14 cellular contexts compared by ENCODE assay signal in the genomic region with DNA sequence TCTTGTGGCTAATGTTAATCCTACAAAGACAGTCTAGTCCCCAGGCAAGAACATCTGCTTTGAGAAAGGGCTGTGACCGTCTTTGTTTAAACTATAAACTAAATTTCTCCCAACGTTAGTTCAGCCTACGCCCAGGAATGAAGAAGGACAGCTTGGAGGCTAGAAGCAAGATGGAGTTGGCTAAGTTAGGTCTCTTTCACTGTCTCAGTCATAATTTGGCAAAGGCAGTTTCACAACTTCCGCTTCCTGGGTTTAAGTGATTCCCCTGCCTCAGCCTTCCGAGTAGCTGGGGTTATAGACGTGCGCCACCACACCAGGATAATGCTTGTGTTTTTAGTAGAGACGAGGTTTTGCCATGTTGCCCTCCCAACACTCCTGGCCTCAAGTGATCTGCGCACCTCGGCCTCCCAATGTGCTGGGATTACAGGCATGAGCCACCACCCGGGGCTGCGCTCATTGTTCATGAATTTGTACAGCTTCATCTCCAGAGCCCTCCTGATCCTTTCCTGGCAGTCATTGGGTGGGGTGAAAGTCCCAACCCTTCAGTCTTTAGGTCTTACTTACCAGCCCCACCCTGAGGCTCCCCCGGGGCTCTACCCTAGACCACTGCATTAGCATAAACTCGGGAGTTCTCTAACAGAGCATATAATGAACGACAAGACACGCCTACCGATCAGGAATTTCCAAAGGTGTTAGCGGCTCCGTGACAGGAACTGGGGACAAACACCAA. TPM values are rescaled to one million over a fixed set of nuclear protein-coding genes. Genes with fewer than 3 reads are reported as not detected.
DNase-seq lines count a peak whose midpoint lies in the region; ATAC-seq and TF ChIP-seq lines count a peak whose summit lies in the region.
"Had no signal": no experiment of that assay in that cellular context is flagged by ENCODE, and none has a peak within 500 bp of the region (broad histone marks: within the 10 kb centered on the region; RNA-seq: fewer than 3 reads in every experiment).

No MANE protein-coding gene starts in this region.

- no peaks in the 10 kb centered on the region for H3K9me3 ChIP-seq in CD4-positive, alpha-beta T cell (ENCODE audit: control insufficient read depth, low read length)
- H3K9me3 ChIP-seq in PC-3 (ENCODE audit: low read length), result no peaks in the 10 kb centered on the region
- H3K9me3 ChIP-seq: prostate gland had no signal

- DNase-seq in CD4-positive, alpha-beta T cell, result no peak
- DNase-seq in H7 (peak; percentile 39), PC-3 (no peak), fibroblast of pulmonary artery (ENCODE audit: low read depth) (peak; percentile 17), kidney glomerular epithelial cell (lab: John Stamatoyannopoulos, UW) (no peak)
- DNase-seq: activated effector memory CD4-positive, alpha-beta T cell treated with anti-CD3 and anti-CD28 coated beads, Interleukin-2, amount 50 U/mL, for 16 hours; KG1; midbrain; NCI-H2081 treated with DMSO at 0.1 percent for 48 hours had no signal

- no peak overlapping the region for H3K4me2 ChIP-seq in PC-3 (ENCODE audit: low read length)

- no peaks in the 10 kb centered on the region for H3K4me1 Mint-ChIP-seq in CD4-positive, alpha-beta T cell (ENCODE audit: low read depth)

- no peaks in the 10 kb centered on the region for H3K4me1 ChIP-seq in PC-3 (ENCODE audit: insufficient read depth, low read length)
- H3K4me1 ChIP-seq: prostate gland had no signal

- POLR2A ChIA-PET in CD4-positive, alpha-beta T cell (lab: Charles Lee), result interaction anchor here (2.1 kb wide), 1 partner anchor 14 kb away, joined by 6 read pairs; no protein-coding TSS in a partner anchor
- POLR2A ChIA-PET in PC-3 (lab: Charles Lee; ENCODE audit: unreplicated experiment), result interaction anchor here (0.7 kb wide), 1 partner anchor 20 kb away, joined by 4 read pairs; no protein-coding TSS in a partner anchor

- TSS peak; percentile 6 for BruUV-seq in PC-3 (replicated peaks; lab: Mats Ljungman, UMichigan)

- H2AFZ ChIP-seq in PC-3 (ENCODE audit: low read length), result no peak overlapping the region

- no peaks in the 10 kb centered on the region for H3K9me2 ChIP-seq in PC-3 (replicated peaks; ENCODE audit: low read length)

- CTCF ChIA-PET in CD4-positive, alpha-beta T cell (lab: Charles Lee), result interaction anchor here (2.1 kb wide), 1 partner anchor 14 kb away, joined by 7 read pairs; no protein-coding TSS in a partner anchor
- CTCF ChIA-PET in PC-3 (lab: Charles Lee), result no interaction called here

- no peaks in the 10 kb centered on the region for H3F3A ChIP-seq in PC-3 (ENCODE audit: low read length, unreplicated experiment)

- H3K27me3 ChIP-seq in CD4-positive, alpha-beta T cell (ENCODE audit: control insufficient read depth, insufficient read depth, low read length), result no peaks in the 10 kb centered on the region
- no peaks in the 10 kb centered on the region for H3K27me3 ChIP-seq in H7 (ENCODE audit: control insufficient read depth, insufficient read depth, low read length)
- no peaks in the 10 kb centered on the region for H3K27me3 ChIP-seq in PC-3 (ENCODE audit: low read length)

- no peaks in the 10 kb centered on the region for H3K9me3 Mint-ChIP-seq in CD4-positive, alpha-beta T cell
- H3K9me3 Mint-ChIP-seq: stimulated activated naive CD8-positive, alpha-beta T cell treated with anti-CD3 and anti-CD28 coated beads, Interleukin-15, Interleukin-2, amounts not matched to agents 100 ng/mL and 50 ng/mL, for 24 hours had no signal

- H3K27ac ChIP-seq in CD4-positive, alpha-beta T cell (ENCODE audit: low read depth, low read length), result no peak overlapping the region
- H3K27ac ChIP-seq in PC-3 (ENCODE audit: low read length), result no peak overlapping the region
- H3K27ac ChIP-seq: prostate gland had no signal

- peaks cover 15% of the 10 kb centered on the region for H3K36me3 Mint-ChIP-seq in CD4-positive, alpha-beta T cell (ENCODE audit: low read depth)

- no peak for TF ChIP-seq CTCF in CD4-positive, alpha-beta T cell (IDR thresholded peaks at IDR 0.05)
- TF ChIP-seq CTCF in PC-3 (conservative IDR thresholded peaks at IDR 0.05; ENCODE audit: low read depth, low read length), result no peak
- TF ChIP-seq CTCF in fibroblast of pulmonary artery (IDR thresholded peaks at IDR 0.05; ENCODE audit: low read length, missing control alignments), result no peak

- H3K9ac ChIP-seq in PC-3 (ENCODE audit: low read length), result no peak overlapping the region

- no peaks in the 10 kb centered on the region for H4K20me1 ChIP-seq in PC-3 (ENCODE audit: low read length)

- intact Hi-C loops in CD4-positive, alpha-beta T cell (cut with DNase I, micrococcal nuclease), result no loop called here
- intact Hi-C loops in PC-3 (cut with micrococcal nuclease), result no loop called here

- no peak overlapping the region for H3K27ac Mint-ChIP-seq in CD4-positive, alpha-beta T cell
- H3K27ac Mint-ChIP-seq: stimulated activated naive CD8-positive, alpha-beta T cell treated with anti-CD3 and anti-CD28 coated beads, Interleukin-15, Interleukin-2, amounts not matched to agents 100 ng/mL and 50 ng/mL, for 24 hours had no signal

- H3K4me3 ChIP-seq in H7 (ENCODE audit: insufficient read depth, low read depth, low read length) (no peak overlapping the region), PC-3 (ENCODE audit: low read length) (no peak overlapping the region), fibroblast of pulmonary artery (replicated peaks; ENCODE audit: low read depth, low read length) (no peak overlapping the region)
- H3K4me3 ChIP-seq: prostate gland had no signal

- H3K27me3 Mint-ChIP-seq in CD4-positive, alpha-beta T cell, result no peaks in the 10 kb centered on the region
- H3K27me3 Mint-ChIP-seq: stimulated activated naive CD8-positive, alpha-beta T cell treated with anti-CD3 and anti-CD28 coated beads, Interleukin-15, Interleukin-2, amounts not matched to agents 100 ng/mL and 50 ng/mL, for 24 hours had no signal

- peaks cover 9% of the 10 kb centered on the region for H3K36me3 ChIP-seq in H7 (replicated peaks; ENCODE audit: control insufficient read depth, insufficient read depth, low read length)
- H3K36me3 ChIP-seq in PC-3 (ENCODE audit: low read depth, low read length), result peaks cover 11% of the 10 kb centered on the region

- ATAC-seq in CD4-positive, alpha-beta T cell (ENCODE audit: poor library complexity), result no peak
- ATAC-seq in PC-3 (peak; percentile 16; the same call in 1 of the 2 replicates), GM19351 (IDR thresholded peaks at IDR 0.05; ENCODE audit: unreplicated experiment) (no peak), GM21360 (IDR thresholded peaks at IDR 0.05; ENCODE audit: unreplicated experiment) (no peak), HG03039 (IDR thresholded peaks at IDR 0.05; ENCODE audit: unreplicated experiment) (no peak)

- H3K4me3 Mint-ChIP-seq in CD4-positive, alpha-beta T cell, result peak overlapping the region; percentile 13
- H3K4me3 Mint-ChIP-seq: stimulated activated naive CD8-positive, alpha-beta T cell treated with anti-CD3 and anti-CD28 coated beads, Interleukin-15, Interleukin-2, amounts not matched to agents 100 ng/mL and 50 ng/mL, for 24 hours had no signal

- H3K79me2 ChIP-seq in PC-3 (ENCODE audit: low read length), result peaks cover 5% of the 10 kb centered on the region; the same call in 1 of the 2 replicates

RNA-seq across cellular contexts. Expression of a gene that starts 4.9 kb away (rescaled TPM):
- total RNA-seq in CD4-positive, alpha-beta T cell, result under 1 TPM; 0.27 to 0.53 TPM
- 0.17 and 0.63 TPM in 2 replicates for total RNA-seq in H7 (2014; rRNA removed; shearing (Covaris generic))
- 0.26 and 0.92 TPM in 2 replicates for total RNA-seq in PC-3 (2014; rRNA removed)
- total RNA-seq: prostate gland had no signal

RNA-seq across cellular contexts. Expression of a gene that starts 7.9 kb away (rescaled TPM):
- total RNA-seq in CD4-positive, alpha-beta T cell, result 10 to 100 TPM; 21.2 to 24.8 TPM
- total RNA-seq in H7 (2014; rRNA removed; shearing (Covaris generic)), result 110 and 111 TPM in 2 replicates
- total RNA-seq in PC-3 (2014; rRNA removed), result 151 and 290 TPM in 2 replicates

RNA-seq across cellular contexts. Expression of a gene that starts 39.5 kb away (rescaled TPM):
- 100 to 1,000 TPM; 141 to 149 TPM for total RNA-seq in CD4-positive, alpha-beta T cell
- 91.4 and 96.7 TPM in 2 replicates for total RNA-seq in H7 (2014; rRNA removed; shearing (Covaris generic))
- total RNA-seq in PC-3 (2014; rRNA removed), result 78.5 and 102 TPM in 2 replicates

RNA-seq across cellular contexts. Expression of a gene that starts 47.7 kb away (rescaled TPM):
- 10 to 100 TPM; 81.6 to 89.0 TPM for total RNA-seq in CD4-positive, alpha-beta T cell
- 124 and 141 TPM in 2 replicates for total RNA-seq in H7 (2014; rRNA removed; shearing (Covaris generic))
- 95.9 and 96.3 TPM in 2 replicates for total RNA-seq in PC-3 (2014; rRNA removed)

Comparison
In these comparisons a context has a peak if more than half of its experiments do, and no peak if none do; other contexts are left out.
1. DNase-seq: peak in H7 (single experiment) and fibroblast of pulmonary artery (single experiment); none in CD4-positive, alpha-beta T cell (0 of 10), PC-3 (single experiment) and kidney glomerular epithelial cell (single experiment).